Comparison of ENCODE assay signal across 32 cellular contexts in the genomic region with DNA sequence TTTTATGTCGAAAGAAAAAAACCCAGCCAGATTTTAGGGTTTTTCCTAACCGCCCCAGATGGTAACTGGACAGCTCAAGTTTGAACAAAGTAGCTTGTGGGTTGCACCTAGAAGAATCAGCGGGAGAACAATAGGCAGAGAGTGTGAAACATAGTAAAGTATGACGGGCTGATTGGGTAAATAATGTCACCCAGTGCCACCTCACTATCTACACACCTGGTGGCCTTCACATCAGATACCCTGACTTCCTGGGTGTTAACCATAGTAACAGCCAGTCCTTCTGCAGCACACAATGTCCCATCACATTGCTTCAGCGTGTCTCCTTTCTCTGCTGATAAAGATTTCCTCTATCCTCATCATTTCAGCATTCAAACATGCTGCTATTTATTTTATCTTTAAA.
"Had no signal": no experiment of that assay in that cellular context is flagged by ENCODE, and none has a peak within 500 bp of the region (broad histone marks: within the 10 kb centered on the region; RNA-seq: fewer than 3 reads in every experiment).

No MANE protein-coding gene starts in this region.

- H3K4me1 ChIP-seq: Peyer's patch, SJSA1 had no signal

- H3K4me3 Mint-ChIP-seq: activated CD4-positive, alpha-beta T cell treated with anti-CD3 and anti-CD28 coated beads, Interleukin-2, amount 10 ng/mL, durations not matched to agents 24 days and 14 days; activated CD8-positive, alpha-beta T cell treated with anti-CD3 and anti-CD28 coated beads for 36 hours; activated T-cell treated with anti-CD3 and anti-CD28 coated beads, Interleukin-2, amount 50 U/mL, for 24 hours; brain; T-helper 1 cell treated with Interleukin-12 subunit alpha and Interleukin-12 subunit beta and Interleukin-4 antibody, amounts not matched to agents 30 μg/mL and 1 μg/mL, for 36 hours; T-helper 2 cell treated with Interferon-gamma antibody and Interleukin-4, amounts not matched to agents 5 μg/mL and 100 μg/mL, for 36 hours had no signal

- H3K27ac Mint-ChIP-seq: activated CD4-positive, alpha-beta T cell treated with anti-CD3 and anti-CD28 coated beads, Interleukin-2, amount 10 ng/mL, durations not matched to agents 24 days and 14 days; activated CD8-positive, alpha-beta T cell treated with anti-CD3 and anti-CD28 coated beads for 36 hours; activated naive CD4-positive, alpha-beta T cell treated with anti-CD3 and anti-CD28 coated beads, Interleukin-2, amount 50 U/mL, for 72 hours; activated T-cell treated with anti-CD3 and anti-CD28 coated beads, Interleukin-2, amount 50 U/mL, for 24 hours; activated T-helper 2 cell treated with anti-CD3 and anti-CD28 coated beads, Interferon-gamma antibody, Interleukin-2, Interleukin-4, amounts not matched to agents 10 μg/mL and 5 μg/mL and 100 μg/mL, durations not matched to agents 14 hours and 24 hours and 36 hours; brain; T-helper 1 cell treated with Interleukin-12 subunit alpha and Interleukin-12 subunit beta and Interleukin-4 antibody, amounts not matched to agents 30 μg/mL and 1 μg/mL, for 36 hours; T-helper 2 cell treated with Interferon-gamma antibody and Interleukin-4, amounts not matched to agents 5 μg/mL and 100 μg/mL, for 36 hours had no signal

- H3K27me3 Mint-ChIP-seq: activated CD4-positive, alpha-beta T cell treated with anti-CD3 and anti-CD28 coated beads, Interleukin-2, amount 10 ng/mL, durations not matched to agents 24 days and 14 days; brain had no signal

- H3K27me3 ChIP-seq: adrenal gland, MG63, Peyer's patch, SJSA1 had no signal

- H3K4me1 Mint-ChIP-seq: activated CD4-positive, alpha-beta T cell treated with anti-CD3 and anti-CD28 coated beads, Interleukin-2, amount 10 ng/mL, durations not matched to agents 24 days and 14 days had no signal

- H3K36me3 Mint-ChIP-seq: activated naive CD4-positive, alpha-beta T cell treated with anti-CD3 and anti-CD28 coated beads, Interleukin-2, amount 50 U/mL, for 72 hours; brain had no signal

- H3K9me3 Mint-ChIP-seq: activated CD4-positive, alpha-beta T cell treated with anti-CD3 and anti-CD28 coated beads, Interleukin-2, amount 10 ng/mL, durations not matched to agents 24 days and 14 days; activated CD8-positive, alpha-beta T cell treated with anti-CD3 and anti-CD28 coated beads for 36 hours; activated T-cell treated with anti-CD3 and anti-CD28 coated beads, Interleukin-2, amount 50 U/mL, for 24 hours; activated T-helper 2 cell treated with anti-CD3 and anti-CD28 coated beads, Interferon-gamma antibody, Interleukin-2, Interleukin-4, amounts not matched to agents 10 μg/mL and 5 μg/mL and 100 μg/mL, durations not matched to agents 14 hours and 24 hours and 36 hours; T-helper 1 cell treated with Interleukin-12 subunit alpha and Interleukin-12 subunit beta and Interleukin-4 antibody, amounts not matched to agents 30 μg/mL and 1 μg/mL, for 36 hours; T-helper 2 cell treated with Interferon-gamma antibody and Interleukin-4, amounts not matched to agents 5 μg/mL and 100 μg/mL, for 36 hours had no signal

- H3K36me3 ChIP-seq: adrenal gland, MG63, Peyer's patch, SJSA1 had no signal

- H3K27ac ChIP-seq: adrenal gland, Peyer's patch, SJSA1 had no signal

- H3K9me3 ChIP-seq: adrenal gland, MG63, Peyer's patch, SJSA1, SK-N-SH had no signal

- H3K4me3 ChIP-seq: adrenal gland, MG63, Peyer's patch, SJSA1 had no signal

- DNase-seq: activated CD4-positive, alpha-beta T cell treated with anti-CD3 and anti-CD28 coated beads, Interleukin-2, amount 10 ng/mL, durations not matched to agents 24 days and 14 days; activated CD4-positive, alpha-beta T cell treated with anti-CD3 and anti-CD28 coated beads, Interleukin-2, amount 50 U/mL, for 4 hours; activated CD8-positive, alpha-beta T cell treated with anti-CD3 and anti-CD28 coated beads for 36 hours; activated gamma-delta T cell; activated naive CD4-positive, alpha-beta T cell treated with Interleukin-2 at 50 U/mL for 16 hours; activated T-cell treated with anti-CD3 and anti-CD28 coated beads, Interleukin-2, amount 50 U/mL, for 24 hours; adrenal gland; caudate nucleus; cerebellar nuclear complex; Kasumi-1; MG63; NCI-H1048; NCI-H1105 treated with DMSO at 0.1 percent for 48 hours; NCI-H1436; NCI-H187; NCI-H2081; NCI-H226; NCI-H446 treated with DMSO at 0.1 percent for 48 hours; NCI-H524; NCI-H69; NCI-H82; PC-3; Peyer's patch; RPMI8226; SHP77 treated with DMSO at 0.1 percent for 48 hours; SK-N-SH had no signal

- ATAC-seq: activated CD8-positive, alpha-beta T cell treated with anti-CD3 and anti-CD28 coated beads for 36 hours; activated naive CD4-positive, alpha-beta T cell treated with anti-CD3 and anti-CD28 coated beads, Interleukin-2, amount 50 U/mL, for 72 hours; PC-3 had no signal
